Comparison of ENCODE assay signal across 9 cellular contexts in genomic region chr13:52001120-52001731, GRCh38. TPM values are rescaled to one million over a fixed set of nuclear protein-coding genes. Genes with fewer than 3 reads are reported as not detected.
A peak's percentile ranks its signal among the peaks of the same experiment; 100 is the strongest.
DNase-seq lines count a peak whose midpoint lies in the region; ATAC-seq and TF ChIP-seq lines count a peak whose summit lies in the region.
"Had no signal": no experiment of that assay in that cellular context is flagged by ENCODE, and none has a peak within 500 bp of the region (broad histone marks: within the 10 kb centered on the region; RNA-seq: fewer than 3 reads in every experiment).

No MANE protein-coding gene starts in this region.

- no peaks in the 10 kb centered on the region for H3K9me3 Mint-ChIP-seq in osteocyte (ENCODE audit: unreplicated experiment)

- DNase-seq in NCI-H1105 treated with DMSO at 0.1 percent for 48 hours (lab: John Stamatoyannopoulos, UW) (peak; percentile 59), NCI-H1105 (lab: John Stamatoyannopoulos, UW) (no peak), SK-N-DZ (ENCODE audit: low spot score) (peak; percentile 58), fibroblast of gingiva (ENCODE audit: low read depth) (peak; percentile 33), osteocyte (ENCODE audit: extremely low spot score, unreplicated experiment) (no peak), midbrain (lab: John Stamatoyannopoulos, UW) (no peak)
- DNase-seq in Jurkat, Clone E6-1 (ENCODE audit: low read depth, low spot score): peak; percentile 60

- peak; percentile 63 for TF ChIP-seq CTCF in osteocyte (IDR thresholded peaks at IDR 0.05)

- peak; percentile 89 for ATAC-seq in GM21390 (IDR thresholded peaks at IDR 0.05; ENCODE audit: unreplicated experiment)

- H3K4me1 Mint-ChIP-seq in osteocyte (ENCODE audit: unreplicated experiment): peaks cover 6% of the 10 kb centered on the region

- H3K27ac Mint-ChIP-seq in osteocyte (ENCODE audit: unreplicated experiment): no peak overlapping the region

- no peak overlapping the region for H3K4me3 ChIP-seq in Jurkat, Clone E6-1 (ENCODE audit: low read length)
- H3K4me3 ChIP-seq: BLaER1 had no signal

- H3K36me3 Mint-ChIP-seq in osteocyte (ENCODE audit: unreplicated experiment): no peaks in the 10 kb centered on the region

- no peak overlapping the region for H3K4me3 Mint-ChIP-seq in osteocyte (ENCODE audit: unreplicated experiment)

- no peaks in the 10 kb centered on the region for H3K27me3 Mint-ChIP-seq in osteocyte (ENCODE audit: unreplicated experiment)

RNA-seq across cellular contexts. Expression of gene ATP7B, which starts 10.0 kb away (rescaled TPM):
- 4.5 TPM for polyA plus RNA-seq in Jurkat, Clone E6-1 (2012; ENCODE audit: insufficient read depth, insufficient read length)
- 5.3 and 5.4 TPM in 2 replicates for polyA plus RNA-seq in SK-N-DZ (2014; cell fraction: cytosol; rRNA removed)
- polyA plus RNA-seq in SK-N-DZ (2014; cell fraction: nucleus; rRNA removed): 10.1 and 12.9 TPM in 2 replicates
- total RNA-seq in osteocyte: 8.6 and 10.4 TPM in 2 replicates

RNA-seq across cellular contexts. Expression of gene ALG11, which starts 11.0 kb away (rescaled TPM):
- polyA plus RNA-seq in Jurkat, Clone E6-1 (2012; ENCODE audit: insufficient read depth, insufficient read length): 18.4 TPM
- polyA plus RNA-seq in SK-N-DZ (2014; cell fraction: cytosol; rRNA removed): 8.3 and 14.6 TPM in 2 replicates
- polyA plus RNA-seq in SK-N-DZ (2014; cell fraction: nucleus; rRNA removed): 6.6 and 6.8 TPM in 2 replicates
- 41.9 and 49.1 TPM in 2 replicates for total RNA-seq in osteocyte

RNA-seq across cellular contexts. Expression of gene UTP14C, which starts 23.3 kb away (rescaled TPM):
- 10.5 TPM for polyA plus RNA-seq in Jurkat, Clone E6-1 (2012; ENCODE audit: insufficient read depth, insufficient read length)
- 17.2 and 18.4 TPM in 2 replicates for polyA plus RNA-seq in SK-N-DZ (2014; cell fraction: cytosol; rRNA removed)
- 6.2 and 8.3 TPM in 2 replicates for polyA plus RNA-seq in SK-N-DZ (2014; cell fraction: nucleus; rRNA removed)
- 22.4 and 24.2 TPM in 2 replicates for total RNA-seq in osteocyte

Comparison
In these comparisons a context has a peak if more than half of its experiments do, and no peak if none do; other contexts are left out.
1. DNase-seq: peak in NCI-H1105 treated with DMSO at 0.1 percent for 48 hours (single experiment), Jurkat, Clone E6-1 (single experiment), SK-N-DZ (single experiment) and fibroblast of gingiva (single experiment); none in NCI-H1105 (single experiment), osteocyte (single experiment) and midbrain (single experiment).